ENCODE assay signal across 9 cellular contexts in genomic region chr5:35651002-35651756, GRCh38. TPM values are rescaled to one million over a fixed set of nuclear protein-coding genes. Genes with fewer than 3 reads are reported as not detected.
DNase-seq lines count a peak whose midpoint lies in the region; ATAC-seq and TF ChIP-seq lines count a peak whose summit lies in the region.
"Had no signal": no experiment of that assay in that cellular context is flagged by ENCODE, and none has a peak within 500 bp of the region (broad histone marks: within the 10 kb centered on the region; RNA-seq: fewer than 3 reads in every experiment).

No MANE protein-coding gene starts in this region.

- TF ChIP-seq CTCF in AG04450 (IDR thresholded peaks at IDR 0.05; ENCODE audit: low read depth, low read length), result peak; percentile 73
- peak; percentile 46 for TF ChIP-seq CTCF in smooth muscle cell (IDR thresholded peaks at IDR 0.05; ENCODE audit: borderline replicate concordance, insufficient read depth, poor library complexity, severe bottlenecking)

- H3K36me3 ChIP-seq in smooth muscle cell (ENCODE audit: low read depth), result no peaks in the 10 kb centered on the region

- POLR2A ChIA-PET in AG04450 (lab: Yijun Ruan, JAX), result no interaction called here

- H3K9ac ChIP-seq in smooth muscle cell (ENCODE audit: low read depth), result no peak overlapping the region

- H3K79me2 ChIP-seq in smooth muscle cell (ENCODE audit: low read depth), result no peaks in the 10 kb centered on the region

- CTCF ChIA-PET in AG04450 (lab: Charles Lee), result interaction anchor here (0.7 to 8.7 kb wide), 23 partner anchors 9 to 287 kb away, joined by 3 to 254 read pairs (median 5); partner anchors contain the start of genes CAPSL and SPEF2

- no peak overlapping the region for H3K4me2 ChIP-seq in smooth muscle cell

- H4K20me1 ChIP-seq in smooth muscle cell (ENCODE audit: low read depth), result no peaks in the 10 kb centered on the region

- no peaks in the 10 kb centered on the region for H3K9me3 ChIP-seq in AG04450 (ENCODE audit: control insufficient read depth, insufficient read depth, low read length)
- no peaks in the 10 kb centered on the region for H3K9me3 ChIP-seq in smooth muscle cell (replicated peaks; ENCODE audit: low read depth)

- DNase-seq in AG04450 (ENCODE audit: low read depth, low spot score), result peak; percentile 21
- DNase-seq in NCI-H2171 (lab: John Stamatoyannopoulos, UW), result peak; percentile 18
- peak; percentile 19 for DNase-seq in activated CD8-positive, alpha-beta memory T cell treated with anti-CD3 and anti-CD28 coated beads, Interleukin-2, amount 50 U/mL, for 1 hour (ENCODE audit: extremely low read depth)
- peak; percentile 52 for DNase-seq in fibroblast of gingiva (ENCODE audit: low read depth)
- DNase-seq in smooth muscle cell (lab: John Stamatoyannopoulos, UW; ENCODE audit: unreplicated experiment), result no peak
- no peak for DNase-seq in COLO668 (lab: John Stamatoyannopoulos, UW; ENCODE audit: unreplicated experiment)

- H3K4me1 ChIP-seq in smooth muscle cell (ENCODE audit: low read depth), result no peaks in the 10 kb centered on the region

- H3F3A ChIP-seq in smooth muscle cell (ENCODE audit: low read depth), result no peaks in the 10 kb centered on the region

- no peak overlapping the region for H2AFZ ChIP-seq in smooth muscle cell (ENCODE audit: low read depth)

- WGBS in smooth muscle cell (ENCODE audit: low lambda C conversion rate), result 39% methylated on average over 4 of the region's 4 CpGs

- TF ChIP-seq POLR2A in GM18505 (IDR thresholded peaks at IDR 0.05; ENCODE audit: borderline replicate concordance, extremely low read depth, insufficient read depth, insufficient read length), result no peak

- peak; percentile 77 for ATAC-seq in GM18505 (IDR thresholded peaks at IDR 0.05; ENCODE audit: unreplicated experiment)
- no peak for ATAC-seq in GM21528 (IDR thresholded peaks at IDR 0.05; ENCODE audit: low FRiP score, unreplicated experiment)

- H3K27me3 ChIP-seq in AG04450 (ENCODE audit: control insufficient read depth, insufficient read depth, low read length), result no peaks in the 10 kb centered on the region
- no peaks in the 10 kb centered on the region for H3K27me3 ChIP-seq in smooth muscle cell (ENCODE audit: low read depth)

- H3K27ac ChIP-seq in AG04450 (ENCODE audit: low read depth, low read length) (no peak overlapping the region), smooth muscle cell (ENCODE audit: low read depth) (no peak overlapping the region)
- H3K27ac ChIP-seq: skin epidermis had no signal

- H3K4me3 ChIP-seq in AG04450 (ENCODE audit: low read depth, low read length) (no peak overlapping the region), smooth muscle cell (no peak overlapping the region)
- H3K4me3 ChIP-seq: skin epidermis had no signal

RNA-seq across cellular contexts. Expression of gene SPEF2, which starts 33.5 kb away (rescaled TPM):
- polyA plus RNA-seq in AG04450 (2011; rRNA removed) (2.3 and 4.2 TPM in 2 replicates), smooth muscle cell (3.2 and 4.8 TPM in 2 replicates)
- 1.5 and 1.7 TPM in 2 replicates for polyA minus RNA-seq in AG04450 (2011; rRNA and poly(A)+ RNA removed)
- total RNA-seq in smooth muscle cell, result 3.1 and 3.8 TPM in 2 replicates

Comparison
In these comparisons a context has a peak if more than half of its experiments do, and no peak if none do; other contexts are left out.
1. DNase-seq: peak in AG04450 (single experiment), NCI-H2171 (single experiment), activated CD8-positive, alpha-beta memory T cell treated with anti-CD3 and anti-CD28 coated beads, Interleukin-2, amount 50 U/mL, for 1 hour (single experiment) and fibroblast of gingiva (single experiment); none in smooth muscle cell (single experiment) and COLO668 (single experiment).